1 cellular context compared by ENCODE assay signal in the genomic region with DNA sequence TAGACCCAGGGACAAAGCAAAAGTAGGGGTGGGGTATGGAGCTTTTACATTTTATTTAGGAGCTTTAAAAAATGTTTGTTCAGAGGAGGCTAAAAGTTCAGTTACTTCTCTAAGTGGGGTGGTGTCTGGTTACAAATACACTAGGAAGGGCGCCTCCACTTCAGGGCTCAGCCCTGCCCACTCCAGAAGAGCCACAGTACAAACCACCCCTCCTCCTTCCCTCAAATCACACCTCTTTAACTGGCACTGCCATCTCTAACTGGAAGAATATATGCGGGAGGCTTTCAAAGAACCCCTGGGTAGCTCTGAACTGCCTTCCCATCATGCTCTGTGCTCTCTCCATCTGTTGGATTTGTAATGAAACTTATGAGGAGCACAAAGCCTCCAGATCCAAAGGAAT.
TF ChIP-seq lines count a peak whose summit lies in the region.

No MANE protein-coding gene starts in this region.

TF ChIP-seq in HEK293, 187 proteins besides CTCF, POLR2A, EP300 and RAD21 (continued from another document):
- TF ChIP-seq KLF16 (tag by site-specific recombination; IDR thresholded peaks at IDR 0.05) (no peak), ZSCAN23 (tag by site-specific recombination; IDR thresholded peaks at IDR 0.05) (no peak), HOXA7 (CRISPR knock-in tag; IDR thresholded peaks at IDR 0.05; ENCODE audit: borderline replicate concordance) (no peak), ZNF623 (tag by site-specific recombination; IDR thresholded peaks at IDR 0.05) (no peak), ZNF843 (tag by site-specific recombination; IDR thresholded peaks at IDR 0.05) (no peak), ZNF202 (tag by site-specific recombination; IDR thresholded peaks at IDR 0.05; ENCODE audit: borderline replicate concordance) (no peak), ZNF335 (tag by site-specific recombination; conservative IDR thresholded peaks at IDR 0.05) (no peak), ZNF629 (tag by site-specific recombination; IDR thresholded peaks at IDR 0.05) (no peak), ZNF830 (tag by site-specific recombination; IDR thresholded peaks at IDR 0.05; ENCODE audit: low read depth) (no peak), ZNF24 (tag by site-specific recombination; IDR thresholded peaks at IDR 0.05) (no peak), SP7 (tag by site-specific recombination; IDR thresholded peaks at IDR 0.05) (no peak), ZNF544 (tag by site-specific recombination; IDR thresholded peaks at IDR 0.05) (no peak), ZNF837 (tag by site-specific recombination; IDR thresholded peaks at IDR 0.05) (no peak), FEZF1 (tag by site-specific recombination; IDR thresholded peaks at IDR 0.05) (no peak), MEIS1 (CRISPR knock-in tag; IDR thresholded peaks at IDR 0.05; ENCODE audit: borderline replicate concordance) (no peak), ZNF555 (tag by site-specific recombination; conservative IDR thresholded peaks at IDR 0.05) (no peak), BCL11A (tag by site-specific recombination; IDR thresholded peaks at IDR 0.05; ENCODE audit: low read depth) (no peak), ZNF16 (tag by site-specific recombination; IDR thresholded peaks at IDR 0.05; ENCODE audit: low read depth) (no peak), ZFP41 (tag by site-specific recombination; IDR thresholded peaks at IDR 0.05; ENCODE audit: borderline replicate concordance) (no peak)
- TF ChIP-seq, protein P1, sequence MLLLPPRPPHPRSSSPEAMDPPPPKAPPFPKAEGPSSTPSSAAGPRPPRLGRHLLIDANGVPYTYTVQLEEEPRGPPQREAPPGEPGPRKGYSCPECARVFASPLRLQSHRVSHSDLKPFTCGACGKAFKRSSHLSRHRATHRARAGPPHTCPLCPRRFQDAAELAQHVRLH (tag by site-specific recombination; IDR thresholded peaks at IDR 0.05) = no peak
- TF ChIP-seq, protein P2, sequence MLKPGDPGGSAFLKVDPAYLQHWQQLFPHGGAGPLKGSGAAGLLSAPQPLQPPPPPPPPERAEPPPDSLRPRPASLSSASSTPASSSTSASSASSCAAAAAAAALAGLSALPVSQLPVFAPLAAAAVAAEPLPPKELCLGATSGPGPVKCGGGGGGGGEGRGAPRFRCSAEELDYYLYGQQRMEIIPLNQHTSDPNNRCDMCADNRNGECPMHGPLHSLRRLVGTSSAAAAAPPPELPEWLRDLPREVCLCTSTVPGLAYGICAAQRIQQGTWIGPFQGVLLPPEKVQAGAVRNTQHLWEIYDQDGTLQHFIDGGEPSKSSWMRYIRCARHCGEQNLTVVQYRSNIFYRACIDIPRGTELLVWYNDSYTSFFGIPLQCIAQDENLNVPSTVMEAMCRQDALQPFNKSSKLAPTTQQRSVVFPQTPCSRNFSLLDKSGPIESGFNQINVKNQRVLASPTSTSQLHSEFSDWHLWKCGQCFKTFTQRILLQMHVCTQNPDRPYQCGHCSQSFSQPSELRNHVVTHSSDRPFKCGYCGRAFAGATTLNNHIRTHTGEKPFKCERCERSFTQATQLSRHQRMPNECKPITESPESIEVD (tag by site-specific recombination; IDR thresholded peaks at IDR 0.05) = no peak
- TF ChIP-seq, protein P3, sequence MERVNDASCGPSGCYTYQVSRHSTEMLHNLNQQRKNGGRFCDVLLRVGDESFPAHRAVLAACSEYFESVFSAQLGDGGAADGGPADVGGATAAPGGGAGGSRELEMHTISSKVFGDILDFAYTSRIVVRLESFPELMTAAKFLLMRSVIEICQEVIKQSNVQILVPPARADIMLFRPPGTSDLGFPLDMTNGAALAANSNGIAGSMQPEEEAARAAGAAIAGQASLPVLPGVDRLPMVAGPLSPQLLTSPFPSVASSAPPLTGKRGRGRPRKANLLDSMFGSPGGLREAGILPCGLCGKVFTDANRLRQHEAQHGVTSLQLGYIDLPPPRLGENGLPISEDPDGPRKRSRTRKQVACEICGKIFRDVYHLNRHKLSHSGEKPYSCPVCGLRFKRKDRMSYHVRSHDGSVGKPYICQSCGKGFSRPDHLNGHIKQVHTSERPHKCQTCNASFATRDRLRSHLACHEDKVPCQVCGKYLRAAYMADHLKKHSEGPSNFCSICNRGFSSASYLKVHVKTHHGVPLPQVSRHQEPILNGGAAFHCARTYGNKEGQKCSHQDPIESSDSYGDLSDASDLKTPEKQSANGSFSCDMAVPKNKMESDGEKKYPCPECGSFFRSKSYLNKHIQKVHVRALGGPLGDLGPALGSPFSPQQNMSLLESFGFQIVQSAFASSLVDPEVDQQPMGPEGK (tag by site-specific recombination; IDR thresholded peaks at IDR 0.05) = no peak
- TF ChIP-seq, protein P4, sequence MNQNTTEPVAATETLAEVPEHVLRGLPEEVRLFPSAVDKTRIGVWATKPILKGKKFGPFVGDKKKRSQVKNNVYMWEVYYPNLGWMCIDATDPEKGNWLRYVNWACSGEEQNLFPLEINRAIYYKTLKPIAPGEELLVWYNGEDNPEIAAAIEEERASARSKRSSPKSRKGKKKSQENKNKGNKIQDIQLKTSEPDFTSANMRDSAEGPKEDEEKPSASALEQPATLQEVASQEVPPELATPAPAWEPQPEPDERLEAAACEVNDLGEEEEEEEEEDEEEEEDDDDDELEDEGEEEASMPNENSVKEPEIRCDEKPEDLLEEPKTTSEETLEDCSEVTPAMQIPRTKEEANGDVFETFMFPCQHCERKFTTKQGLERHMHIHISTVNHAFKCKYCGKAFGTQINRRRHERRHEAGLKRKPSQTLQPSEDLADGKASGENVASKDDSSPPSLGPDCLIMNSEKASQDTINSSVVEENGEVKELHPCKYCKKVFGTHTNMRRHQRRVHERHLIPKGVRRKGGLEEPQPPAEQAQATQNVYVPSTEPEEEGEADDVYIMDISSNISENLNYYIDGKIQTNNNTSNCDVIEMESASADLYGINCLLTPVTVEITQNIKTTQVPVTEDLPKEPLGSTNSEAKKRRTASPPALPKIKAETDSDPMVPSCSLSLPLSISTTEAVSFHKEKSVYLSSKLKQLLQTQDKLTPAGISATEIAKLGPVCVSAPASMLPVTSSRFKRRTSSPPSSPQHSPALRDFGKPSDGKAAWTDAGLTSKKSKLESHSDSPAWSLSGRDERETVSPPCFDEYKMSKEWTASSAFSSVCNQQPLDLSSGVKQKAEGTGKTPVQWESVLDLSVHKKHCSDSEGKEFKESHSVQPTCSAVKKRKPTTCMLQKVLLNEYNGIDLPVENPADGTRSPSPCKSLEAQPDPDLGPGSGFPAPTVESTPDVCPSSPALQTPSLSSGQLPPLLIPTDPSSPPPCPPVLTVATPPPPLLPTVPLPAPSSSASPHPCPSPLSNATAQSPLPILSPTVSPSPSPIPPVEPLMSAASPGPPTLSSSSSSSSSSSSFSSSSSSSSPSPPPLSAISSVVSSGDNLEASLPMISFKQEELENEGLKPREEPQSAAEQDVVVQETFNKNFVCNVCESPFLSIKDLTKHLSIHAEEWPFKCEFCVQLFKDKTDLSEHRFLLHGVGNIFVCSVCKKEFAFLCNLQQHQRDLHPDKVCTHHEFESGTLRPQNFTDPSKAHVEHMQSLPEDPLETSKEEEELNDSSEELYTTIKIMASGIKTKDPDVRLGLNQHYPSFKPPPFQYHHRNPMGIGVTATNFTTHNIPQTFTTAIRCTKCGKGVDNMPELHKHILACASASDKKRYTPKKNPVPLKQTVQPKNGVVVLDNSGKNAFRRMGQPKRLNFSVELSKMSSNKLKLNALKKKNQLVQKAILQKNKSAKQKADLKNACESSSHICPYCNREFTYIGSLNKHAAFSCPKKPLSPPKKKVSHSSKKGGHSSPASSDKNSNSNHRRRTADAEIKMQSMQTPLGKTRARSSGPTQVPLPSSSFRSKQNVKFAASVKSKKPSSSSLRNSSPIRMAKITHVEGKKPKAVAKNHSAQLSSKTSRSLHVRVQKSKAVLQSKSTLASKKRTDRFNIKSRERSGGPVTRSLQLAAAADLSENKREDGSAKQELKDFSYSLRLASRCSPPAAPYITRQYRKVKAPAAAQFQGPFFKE (tag by site-specific recombination; IDR thresholded peaks at IDR 0.05; ENCODE audit: borderline replicate concordance) = no peak
- TF ChIP-seq, protein P5, sequence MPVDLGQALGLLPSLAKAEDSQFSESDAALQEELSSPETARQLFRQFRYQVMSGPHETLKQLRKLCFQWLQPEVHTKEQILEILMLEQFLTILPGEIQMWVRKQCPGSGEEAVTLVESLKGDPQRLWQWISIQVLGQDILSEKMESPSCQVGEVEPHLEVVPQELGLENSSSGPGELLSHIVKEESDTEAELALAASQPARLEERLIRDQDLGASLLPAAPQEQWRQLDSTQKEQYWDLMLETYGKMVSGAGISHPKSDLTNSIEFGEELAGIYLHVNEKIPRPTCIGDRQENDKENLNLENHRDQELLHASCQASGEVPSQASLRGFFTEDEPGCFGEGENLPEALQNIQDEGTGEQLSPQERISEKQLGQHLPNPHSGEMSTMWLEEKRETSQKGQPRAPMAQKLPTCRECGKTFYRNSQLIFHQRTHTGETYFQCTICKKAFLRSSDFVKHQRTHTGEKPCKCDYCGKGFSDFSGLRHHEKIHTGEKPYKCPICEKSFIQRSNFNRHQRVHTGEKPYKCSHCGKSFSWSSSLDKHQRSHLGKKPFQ (tag by site-specific recombination; IDR thresholded peaks at IDR 0.05) = peak; percentile 57
TF ChIP-seq in HEK293: peak in this region for 5.
